In genomic region chr12:55797068-55797467, GRCh38 we compare ENCODE assay signal across 8 cellular contexts. TPM values are rescaled to one million over a fixed set of nuclear protein-coding genes. Genes with fewer than 3 reads are reported as not detected.
DNase-seq lines count a peak whose midpoint lies in the region; ATAC-seq and TF ChIP-seq lines count a peak whose summit lies in the region.

No MANE protein-coding gene starts in this region.

- intact Hi-C loops in body of pancreas (cut with DNase I), result no loop called here

- WGBS in body of pancreas, 2 donors, result 32 to 53% methylated on average over 5 of the region's 5 CpGs

- peaks cover 11 to 18% of the 10 kb centered on the region in 2 donors for H3K36me3 ChIP-seq in body of pancreas (replicated peaks in 1 of 2; ENCODE audit: insufficient read depth in 1 of 2, low read depth in 2 of 2)

- H3K9me3 ChIP-seq in body of pancreas, result no peaks in the 10 kb centered on the region

- peak in 5 of 7 experiments; percentile 19 to 50 (median 28) for TF ChIP-seq CTCF in body of pancreas (IDR thresholded peaks at IDR 0.05)

- H3K4me1 ChIP-seq in body of pancreas, result no peaks in the 10 kb centered on the region

- H3K27me3 ChIP-seq in body of pancreas, result no peaks in the 10 kb centered on the region

- DNase-seq in NCI-H748 (lab: John Stamatoyannopoulos, UW; ENCODE audit: unreplicated experiment), result peak; percentile 26
- no peak for DNase-seq in NCI-H748 treated with DMSO at 0.1 percent for 48 hours (lab: John Stamatoyannopoulos, UW)
- DNase-seq in MV-4-11 (lab: John Stamatoyannopoulos, UW), result peak; percentile 37
- DNase-seq in body of pancreas, result peak in 2 of 4 donors; percentile 27 to 34
- DNase-seq in left kidney (ENCODE audit: low read depth, low spot score), result peak; percentile 86
- no peak for DNase-seq in COLO668 (lab: John Stamatoyannopoulos, UW; ENCODE audit: unreplicated experiment)

- no peak for TF ChIP-seq POLR2A in body of pancreas (IDR thresholded peaks at IDR 0.05)

- no peak overlapping the region for H3K27ac ChIP-seq in body of pancreas

- no peak for ATAC-seq in body of pancreas
- ATAC-seq in GM19455 (IDR thresholded peaks at IDR 0.05; ENCODE audit: unreplicated experiment), result no peak
- no peak for ATAC-seq in HG03108 (IDR thresholded peaks at IDR 0.05; ENCODE audit: unreplicated experiment)

- H3K4me3 ChIP-seq in body of pancreas, result no peak overlapping the region

RNA-seq across cellular contexts. Expression of gene SARNP, which starts 20.5 kb away (rescaled TPM):
- 10 to 100 TPM; 23.1 to 51.7 TPM for total RNA-seq in body of pancreas

RNA-seq across cellular contexts. Expression of gene ORMDL2, which starts 20.8 kb away (rescaled TPM):
- total RNA-seq in body of pancreas, result 10 to 100 TPM in 1 of 2 donors, 1 to 10 TPM in 1; 6.0 to 12.5 TPM

RNA-seq across cellular contexts. Expression of gene DNAJC14, which starts 32.3 kb away (rescaled TPM):
- 10 to 100 TPM; 20.2 to 34.3 TPM for total RNA-seq in body of pancreas

RNA-seq across cellular contexts. Expression of gene MMP19, which starts 45.7 kb away (rescaled TPM):
- 10 to 100 TPM in 1 of 2 donors, 1 to 10 TPM in 1; 3.4 to 23.4 TPM for total RNA-seq in body of pancreas

RNA-seq across cellular contexts. Expression of gene GDF11, which starts 54.1 kb away (rescaled TPM):
- under 1 TPM; 0.33 to 0.78 TPM for total RNA-seq in body of pancreas

Comparison
In these comparisons a context has a peak if more than half of its experiments do, and no peak if none do; other contexts are left out.
1. DNase-seq: peak in NCI-H748 (single experiment), MV-4-11 (single experiment) and left kidney (single experiment); none in NCI-H748 treated with DMSO at 0.1 percent for 48 hours (single experiment) and COLO668 (single experiment).